In genomic region chr5:10724799-10725507, GRCh38 we compare ENCODE assay signal across 1 cellular context.
TF ChIP-seq lines count a peak whose summit lies in the region.

No MANE protein-coding gene starts in this region.

TF ChIP-seq in K562, 482 proteins besides CTCF, POLR2A, EP300 and RAD21 (continued from another document and continues in another):
- TF ChIP-seq AFF1 (IDR thresholded peaks at IDR 0.05; ENCODE audit: low read depth in 1 of 2, partially characterized antibody in 2 of 2) (peak in 1 of 2 experiments; percentile 41), MYNN (IDR thresholded peaks at IDR 0.05) (peak; percentile 68), MYNN (CRISPR knock-in tag; IDR thresholded peaks at IDR 0.05) (no peak), ZNF274 (IDR thresholded peaks at IDR 0.05; ENCODE audit: borderline replicate concordance, low read depth, low read length) (no peak), FOXJ3 (CRISPR knock-in tag; IDR thresholded peaks at IDR 0.05) (no peak), KLF13 (tag; IDR thresholded peaks at IDR 0.05; ENCODE audit: borderline replicate concordance, low read depth) (peak; percentile 48; the same call in 1 of the 2 replicates), EP400 (IDR thresholded peaks at IDR 0.05) (peak; percentile 54), NEUROD1 (IDR thresholded peaks at IDR 0.05; ENCODE audit: borderline replicate concordance, low read depth, low read length, partially characterized antibody) (peak; percentile 43), ZNF589 (CRISPR knock-in tag; IDR thresholded peaks at IDR 0.05; ENCODE audit: low read depth) (peak; percentile 85), NKRF (IDR thresholded peaks at IDR 0.05; ENCODE audit: borderline replicate concordance) (0 out of 2 replicates have a peak, but pooled peaks have one; percentile 35), ZBTB2 (IDR thresholded peaks at IDR 0.05) (peak; percentile 63; the same call in 1 of the 2 replicates), SMC3 (conservative IDR thresholded peaks at IDR 0.05; ENCODE audit: insufficient read depth, low read depth, low read length) (peak; percentile 60), SIRT6 (IDR thresholded peaks at IDR 0.05; ENCODE audit: low read depth, low read length) (no peak), ARNT (IDR thresholded peaks at IDR 0.05) (0 out of 4 replicates have a peak, but pooled peaks of 1 of the 2 experiments have one; percentile 58), ARID2 (IDR thresholded peaks at IDR 0.05) (peak; percentile 16; the same call in 1 of the 2 replicates), UBTF (IDR thresholded peaks at IDR 0.05; ENCODE audit: borderline replicate concordance in 1 of 2, low read depth in 2 of 2, low read length in 2 of 2) (0 out of 4 replicates have a peak, but pooled peaks of 1 of the 2 experiments have one; percentile 50), VEZF1 (CRISPR knock-in tag; IDR thresholded peaks at IDR 0.05) (peak; percentile 95), BCOR (IDR thresholded peaks at IDR 0.05) (0 out of 2 replicates have a peak, but pooled peaks have one; percentile 7), ZKSCAN1 (IDR thresholded peaks at IDR 0.05; ENCODE audit: low read depth, low read length) (peak; percentile 53; the same call in 1 of the 2 replicates), KLF16 (IDR thresholded peaks at IDR 0.05) (peak; percentile 63; the same call in 1 of the 2 replicates), MNT (conservative IDR thresholded peaks at IDR 0.05) (peak; percentile 47 to 57; a peak in 3 of 4 replicates), ZBTB34 (CRISPR knock-in tag; IDR thresholded peaks at IDR 0.05) (peak; percentile 15; the same call in 1 of the 2 replicates), EHMT2 (IDR thresholded peaks at IDR 0.05) (peak; percentile 52; the same call in 1 of the 2 replicates), FOXK2 (conservative IDR thresholded peaks at IDR 0.05 in 1 of 2, IDR thresholded peaks at IDR 0.05 in 1 of 2; ENCODE audit: low read depth in 2 of 2) (peak in 1 of 2 experiments; percentile 55; a peak in 2 of 4 replicates), RBBP5 (IDR thresholded peaks at IDR 0.05; ENCODE audit: borderline replicate concordance, insufficient read depth, low read length, poor library complexity, severe bottlenecking) (no peak), FOXM1 (IDR thresholded peaks at IDR 0.05; ENCODE audit: low read depth) (peak; percentile 33; the same call in 1 of the 2 replicates), FOXM1 (CRISPR knock-in tag; IDR thresholded peaks at IDR 0.05; ENCODE audit: low read depth) (no peak), ZNF740 (CRISPR knock-in tag; IDR thresholded peaks at IDR 0.05) (peak; percentile 97), ZNF740 (tag; IDR thresholded peaks at IDR 0.05) (peak in 1 of 2 experiments; percentile 80; a peak in 2 of 4 replicates), AFF4 (CRISPR knock-in tag; IDR thresholded peaks at IDR 0.05) (no peak), ATF3 (IDR thresholded peaks at IDR 0.05) (peak; percentile 93), ATF3 (CRISPR knock-in tag; conservative IDR thresholded peaks at IDR 0.05) (peak; percentile 51; the same call in 1 of the 2 replicates), SNIP1 (IDR thresholded peaks at IDR 0.05; ENCODE audit: low read depth) (no peak), MYC (IDR thresholded peaks at IDR 0.05; ENCODE audit: low read depth, low read length) (peak; percentile 43; the same call in 1 of the 2 replicates), MYC (CRISPR knock-in tag; IDR thresholded peaks at IDR 0.05; ENCODE audit: borderline replicate concordance, low read depth) (no peak), SIN3A (IDR thresholded peaks at IDR 0.05; ENCODE audit: borderline replicate concordance in 2 of 2, control insufficient read depth in 1 of 2, low read depth in 2 of 2, low read length in 2 of 2) (peak; percentile 31 to 64; a peak in 1 of 4 replicates)
